Comparison of ENCODE assay signal across 23 cellular contexts in genomic region chr15:89591834-89592233, GRCh38. TPM values are rescaled to one million over a fixed set of nuclear protein-coding genes. Genes with fewer than 3 reads are reported as not detected.
DNase-seq lines count a peak whose midpoint lies in the region; TF ChIP-seq lines count a peak whose summit lies in the region.
"Had no signal": no experiment of that assay in that cellular context is flagged by ENCODE, and none has a peak within 500 bp of the region (broad histone marks: within the 10 kb centered on the region; RNA-seq: fewer than 3 reads in every experiment).

No MANE protein-coding gene starts in this region.

- H3K36me3 Mint-ChIP-seq in activated CD4-positive, alpha-beta T cell treated with anti-CD3 and anti-CD28 coated beads, Interleukin-2, amount 10 ng/mL, durations not matched to agents 24 days and 14 days (ENCODE audit: low read depth) = peaks cover 35% of the 10 kb centered on the region
- H3K36me3 Mint-ChIP-seq in neural progenitor cell = peaks cover 28% of the 10 kb centered on the region
- peaks cover 19% of the 10 kb centered on the region for H3K36me3 Mint-ChIP-seq in Calu3 (ENCODE audit: insufficient read depth, unreplicated experiment)
- H3K36me3 Mint-ChIP-seq: CD4-positive, CD25-positive, alpha-beta regulatory T cell had no signal

- no peaks in the 10 kb centered on the region for H3K27me3 ChIP-seq in neural progenitor cell
- H3K27me3 ChIP-seq in left ventricle myocardium inferior (ENCODE audit: low read depth) = peaks cover 8% of the 10 kb centered on the region
- H3K27me3 ChIP-seq: BE2C, MG63 had no signal

- H3K36me3 ChIP-seq in neural progenitor cell (peaks cover 15% of the 10 kb centered on the region), left ventricle myocardium inferior (no peaks in the 10 kb centered on the region)

- H4K20me1 ChIP-seq in neural progenitor cell (ENCODE audit: low read depth) = peaks cover 11% of the 10 kb centered on the region

- peaks cover 4% of the 10 kb centered on the region for H3K4me1 Mint-ChIP-seq in activated CD4-positive, alpha-beta T cell treated with anti-CD3 and anti-CD28 coated beads, Interleukin-2, amount 10 ng/mL, durations not matched to agents 24 days and 14 days
- H3K4me1 Mint-ChIP-seq in neural progenitor cell (peaks cover 2% of the 10 kb centered on the region), Calu3 (ENCODE audit: low read depth, unreplicated experiment) (peaks cover 8% of the 10 kb centered on the region)

- H3K27ac Mint-ChIP-seq in activated CD4-positive, alpha-beta T cell treated with anti-CD3 and anti-CD28 coated beads, Interleukin-2, amount 10 ng/mL, durations not matched to agents 24 days and 14 days = no peak overlapping the region
- no peak overlapping the region for H3K27ac Mint-ChIP-seq in neural progenitor cell
- H3K27ac Mint-ChIP-seq in Calu3 (ENCODE audit: unreplicated experiment) = no peak overlapping the region
- H3K27ac Mint-ChIP-seq: CD4-positive, CD25-positive, alpha-beta regulatory T cell had no signal

- intact Hi-C loops in activated CD4-positive, alpha-beta T cell treated with anti-CD3 and anti-CD28 coated beads, Interleukin-2, amount 10 ng/mL, durations not matched to agents 24 days and 14 days (cut with micrococcal nuclease) = no loop called here
- intact Hi-C loops in left ventricle myocardium inferior (cut with micrococcal nuclease) = no loop called here
- intact Hi-C loops in Calu3 (cut with micrococcal nuclease; ENCODE audit: unreplicated experiment) = no loop called here

- TF ChIP-seq CTCF in choroid plexus epithelial cell (conservative IDR thresholded peaks at IDR 0.05; ENCODE audit: low read depth, low read length) (no peak), neural progenitor cell (IDR thresholded peaks at IDR 0.05) (no peak), left ventricle myocardium inferior (IDR thresholded peaks at IDR 0.05; ENCODE audit: borderline replicate concordance) (no peak), Calu3 (IDR thresholded peaks at IDR 0.05; ENCODE audit: unreplicated experiment) (no peak)

- DNase-seq in activated CD4-positive, alpha-beta T cell treated with anti-CD3 and anti-CD28 coated beads, Interleukin-2, amount 10 ng/mL, durations not matched to agents 24 days and 14 days = peak; percentile 47
- DNase-seq in activated CD4-positive, alpha-beta T cell treated with anti-CD3 and anti-CD28 coated beads, Interleukin-2, amount 50 U/mL, for 48 hours = no peak
- peak; percentile 89 for DNase-seq in choroid plexus epithelial cell (ENCODE audit: low read depth)
- peak; percentile 2 for DNase-seq in neural progenitor cell (ENCODE audit: low spot score)
- no peak for DNase-seq in DMS79 treated with DMSO at 0.1 percent for 48 hours (lab: John Stamatoyannopoulos, UW)
- no peak for DNase-seq in amniotic stem cell (lab: John Stamatoyannopoulos, UW)
- no peak for DNase-seq in left ventricle myocardium inferior
- no peak for DNase-seq in Calu3
- DNase-seq: BE2C; CD4-positive, CD25-positive, alpha-beta regulatory T cell; COR-L47; DMS153; EL; GM23248; Karpas-422; MG63; NCI-H1048; NCI-H2227 treated with DMSO at 0.1 percent for 48 hours; NCI-H524; RPMI8226; SHP77 treated with DMSO at 0.1 percent for 48 hours had no signal

- no TSS peak for BruUV-seq in Calu3 (replicated peaks; lab: Mats Ljungman, UMichigan)

- H3K79me2 ChIP-seq in neural progenitor cell (ENCODE audit: low read depth) = peaks cover under 1% of the 10 kb centered on the region

- H3K4me3 Mint-ChIP-seq in activated CD4-positive, alpha-beta T cell treated with anti-CD3 and anti-CD28 coated beads, Interleukin-2, amount 10 ng/mL, durations not matched to agents 24 days and 14 days = no peak overlapping the region
- H3K4me3 Mint-ChIP-seq in neural progenitor cell (no peak overlapping the region), Calu3 (ENCODE audit: low read depth, unreplicated experiment) (no peak overlapping the region)
- H3K4me3 Mint-ChIP-seq: CD4-positive, CD25-positive, alpha-beta regulatory T cell had no signal

- H3K4me1 ChIP-seq in neural progenitor cell = no peaks in the 10 kb centered on the region
- H3K4me1 ChIP-seq in left ventricle myocardium inferior = no peaks in the 10 kb centered on the region
- H3K4me1 ChIP-seq: BE2C, HAP-1 had no signal

- H3K9me3 ChIP-seq in neural progenitor cell (ENCODE audit: low read depth) (no peaks in the 10 kb centered on the region), left ventricle myocardium inferior (replicated peaks) (no peaks in the 10 kb centered on the region)
- H3K9me3 ChIP-seq: BE2C, HAP-1, MG63 had no signal

- no peak overlapping the region for H2AFZ ChIP-seq in neural progenitor cell (replicated peaks)
- H2AFZ ChIP-seq: GM23248 had no signal

- CTCF ChIA-PET in Calu3 (lab: Charles Lee) = no interaction called here

- H3K4me3 ChIP-seq in choroid plexus epithelial cell (ENCODE audit: low read depth, low read length) (no peak overlapping the region), neural progenitor cell (no peak overlapping the region), left ventricle myocardium inferior (no peak overlapping the region)
- H3K4me3 ChIP-seq: GM23248, HAP-1, MG63 had no signal

- no peaks in the 10 kb centered on the region for H3K27me3 Mint-ChIP-seq in activated CD4-positive, alpha-beta T cell treated with anti-CD3 and anti-CD28 coated beads, Interleukin-2, amount 10 ng/mL, durations not matched to agents 24 days and 14 days
- no peaks in the 10 kb centered on the region for H3K27me3 Mint-ChIP-seq in neural progenitor cell (ENCODE audit: insufficient read depth, low read depth)
- no peaks in the 10 kb centered on the region for H3K27me3 Mint-ChIP-seq in Calu3 (ENCODE audit: unreplicated experiment)
- H3K27me3 Mint-ChIP-seq: CD4-positive, CD25-positive, alpha-beta regulatory T cell had no signal

- H3K9me3 Mint-ChIP-seq in activated CD4-positive, alpha-beta T cell treated with anti-CD3 and anti-CD28 coated beads, Interleukin-2, amount 10 ng/mL, durations not matched to agents 24 days and 14 days = no peaks in the 10 kb centered on the region
- no peaks in the 10 kb centered on the region for H3K9me3 Mint-ChIP-seq in neural progenitor cell
- H3K9me3 Mint-ChIP-seq in Calu3 (ENCODE audit: low read depth, unreplicated experiment) = no peaks in the 10 kb centered on the region
- H3K9me3 Mint-ChIP-seq: CD4-positive, CD25-positive, alpha-beta regulatory T cell had no signal

- no peak overlapping the region for H3K4me2 ChIP-seq in neural progenitor cell

- H3K9ac ChIP-seq in neural progenitor cell = no peak overlapping the region
- H3K9ac ChIP-seq: GM23248 had no signal

- no peak overlapping the region for H3K27ac ChIP-seq in neural progenitor cell
- no peak overlapping the region for H3K27ac ChIP-seq in left ventricle myocardium inferior (replicated peaks)
- H3K27ac ChIP-seq: GM23248, HL-60 had no signal

- H3F3A ChIP-seq in neural progenitor cell (ENCODE audit: low read depth) = no peaks in the 10 kb centered on the region

RNA-seq across cellular contexts. Expression of gene TICRR, which starts 16.6 kb away (rescaled TPM):
- total RNA-seq in activated CD4-positive, alpha-beta T cell treated with anti-CD3 and anti-CD28 coated beads, Interleukin-2, amount 10 ng/mL, durations not matched to agents 24 days and 14 days = 18.8 and 21.0 TPM in 2 replicates
- total RNA-seq in neural progenitor cell (ENCODE audit: low replicate concordance) (19.6 and 25.7 TPM in 2 replicates), left ventricle myocardium inferior (0.08 TPM), Calu3 (2022) (41.7 and 45.2 TPM in 2 replicates)

Comparison
In these comparisons a context has a peak if more than half of its experiments do, and no peak if none do; other contexts are left out.
1. DNase-seq: peak in activated CD4-positive, alpha-beta T cell treated with anti-CD3 and anti-CD28 coated beads, Interleukin-2, amount 10 ng/mL, durations not matched to agents 24 days and 14 days (single experiment), choroid plexus epithelial cell (single experiment) and neural progenitor cell (single experiment); none in activated CD4-positive, alpha-beta T cell treated with anti-CD3 and anti-CD28 coated beads, Interleukin-2, amount 50 U/mL, for 48 hours (0 of 2), DMS79 treated with DMSO at 0.1 percent for 48 hours (single experiment), amniotic stem cell (single experiment), left ventricle myocardium inferior (single experiment) and Calu3 (single experiment).
2. RNA of gene TICRR, which starts 16.6 kb away (total RNA-seq): 41.7 to 45.2 TPM in Calu3, 18.8 to 21.0 TPM in activated CD4-positive, alpha-beta T cell treated with anti-CD3 and anti-CD28 coated beads, Interleukin-2, amount 10 ng/mL, durations not matched to agents 24 days and 14 days and 19.6 to 25.7 TPM in neural progenitor cell; 0.08 TPM in left ventricle myocardium inferior (single experiment); every median in the first group is over 10 times any median in the second.